ENCODE assay signal across 20 cellular contexts in the genomic region with DNA sequence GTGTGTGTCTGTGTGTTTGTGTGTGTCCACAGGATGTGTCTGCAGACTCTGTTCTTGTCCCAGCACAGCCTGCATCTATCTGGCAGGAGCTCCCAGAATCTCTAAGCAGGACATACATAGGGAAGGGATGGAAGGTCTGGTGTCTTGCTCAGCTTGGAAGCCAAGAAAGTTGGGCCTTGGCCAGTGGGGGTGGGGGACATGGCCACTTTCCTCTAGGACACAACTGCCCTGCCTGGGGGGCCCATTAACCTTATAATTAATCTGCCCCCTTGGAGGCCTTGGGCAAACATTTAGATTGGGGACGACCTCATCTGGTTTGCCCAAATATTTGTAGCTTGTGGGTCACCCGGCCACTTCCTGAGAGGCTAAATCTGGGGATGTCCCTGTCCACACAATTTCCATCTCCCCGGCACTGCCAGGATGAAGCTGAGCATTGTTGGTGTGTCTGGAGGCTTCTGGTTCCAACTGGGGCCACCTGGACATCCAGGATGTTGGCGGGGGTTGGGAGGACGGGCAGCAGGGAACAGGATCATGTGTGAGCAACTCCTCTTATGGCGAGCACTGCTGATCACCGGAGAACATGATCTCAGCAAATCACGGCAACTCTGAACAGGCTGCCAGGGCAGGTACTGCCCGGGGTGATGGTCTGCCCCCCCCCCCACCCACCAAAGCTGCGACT. TPM values are rescaled to one million over a fixed set of nuclear protein-coding genes. Genes with fewer than 3 reads are reported as not detected.
"Had no signal": no experiment of that assay in that cellular context is flagged by ENCODE, and none has a peak within 500 bp of the region (broad histone marks: within the 10 kb centered on the region; RNA-seq: fewer than 3 reads in every experiment).

No MANE protein-coding gene starts in this region.

- H3K4me3 ChIP-seq: body of pancreas, psoas muscle, spleen had no signal

- H3K4me1 Mint-ChIP-seq: activated CD4-positive, alpha-beta T cell treated with anti-CD3 and anti-CD28 coated beads, Interleukin-2, amount 10 ng/mL, durations not matched to agents 24 days and 14 days had no signal

- H3K36me3 ChIP-seq: spleen had no signal

- H3K9me3 Mint-ChIP-seq: activated CD4-positive, alpha-beta T cell treated with anti-CD3 and anti-CD28 coated beads, Interleukin-2, amount 10 ng/mL, durations not matched to agents 24 days and 14 days; activated naive CD8-positive, alpha-beta T cell treated with anti-CD3 and anti-CD28 coated beads for 36 hours; activated T-cell treated with anti-CD3 and anti-CD28 coated beads, Interleukin-2, amount 50 U/mL, for 72 hours; stimulated activated naive CD8-positive, alpha-beta T cell treated with anti-CD3 and anti-CD28 coated beads, Interleukin-15, Interleukin-2, amounts not matched to agents 100 ng/mL and 50 ng/mL, for 24 hours had no signal

- DNase-seq: activated CD4-positive, alpha-beta T cell treated with anti-CD3 and anti-CD28 coated beads, Interleukin-2, amount 10 ng/mL, durations not matched to agents 24 days and 14 days; activated CD4-positive, CD25-positive, alpha-beta regulatory T cell; activated CD8-positive, alpha-beta memory T cell treated with anti-CD3 and anti-CD28 coated beads, Interleukin-2, amount 50 U/mL, for 4 hours; activated CD8-positive, alpha-beta T cell treated with anti-CD3 and anti-CD28 coated beads, Interleukin-2, amount 10 ng/mL, durations not matched to agents 7 days and 5 days; activated gamma-delta T cell; activated naive CD8-positive, alpha-beta T cell treated with anti-CD3 and anti-CD28 coated beads for 36 hours; activated T-cell treated with anti-CD3 and anti-CD28 coated beads, Interleukin-2, amount 50 U/mL, for 72 hours; amygdala; body of pancreas; cortex of kidney; effector CD4-positive, alpha-beta T cell; occipital lobe; psoas muscle; spleen; testis had no signal

- H3K36me3 Mint-ChIP-seq: activated naive CD8-positive, alpha-beta T cell treated with anti-CD3 and anti-CD28 coated beads for 36 hours had no signal

- H3K4me1 ChIP-seq: psoas muscle, testis had no signal

- H3K27ac ChIP-seq: body of pancreas, psoas muscle, spleen, testis had no signal

- H3K9me3 ChIP-seq: body of pancreas, psoas muscle, spleen, testis had no signal

- ATAC-seq: activated CD8-positive, alpha-beta T cell treated with anti-CD3 and anti-CD28 coated beads, Interleukin-2, amount 10 ng/mL, durations not matched to agents 7 days and 5 days; activated T-cell treated with anti-CD3 and anti-CD28 coated beads, Interleukin-2, amount 50 U/mL, for 72 hours; body of pancreas; left lobe of liver; psoas muscle; sciatic nerve had no signal

- H3K27ac Mint-ChIP-seq: activated CD4-positive, alpha-beta T cell treated with anti-CD3 and anti-CD28 coated beads, Interleukin-2, amount 10 ng/mL, durations not matched to agents 24 days and 14 days; activated CD8-positive, alpha-beta T cell treated with anti-CD3 and anti-CD28 coated beads, Interleukin-2, amount 10 ng/mL, durations not matched to agents 7 days and 5 days; activated naive CD8-positive, alpha-beta T cell treated with anti-CD3 and anti-CD28 coated beads for 36 hours; activated T-cell treated with anti-CD3 and anti-CD28 coated beads, Interleukin-2, amount 50 U/mL, for 72 hours; nephron; stimulated activated naive CD8-positive, alpha-beta T cell treated with anti-CD3 and anti-CD28 coated beads, Interleukin-15, Interleukin-2, amounts not matched to agents 100 ng/mL and 50 ng/mL, for 24 hours had no signal

- H3K4me3 Mint-ChIP-seq: activated CD4-positive, alpha-beta T cell treated with anti-CD3 and anti-CD28 coated beads, Interleukin-2, amount 10 ng/mL, durations not matched to agents 24 days and 14 days; activated CD8-positive, alpha-beta T cell treated with anti-CD3 and anti-CD28 coated beads, Interleukin-2, amount 10 ng/mL, durations not matched to agents 7 days and 5 days; activated naive CD8-positive, alpha-beta T cell treated with anti-CD3 and anti-CD28 coated beads for 36 hours; activated T-cell treated with anti-CD3 and anti-CD28 coated beads, Interleukin-2, amount 50 U/mL, for 72 hours; nephron; stimulated activated naive CD8-positive, alpha-beta T cell treated with anti-CD3 and anti-CD28 coated beads, Interleukin-15, Interleukin-2, amounts not matched to agents 100 ng/mL and 50 ng/mL, for 24 hours had no signal

- H3K27me3 ChIP-seq: testis had no signal

RNA-seq across cellular contexts. Expression of gene FOXF1, which starts 17.2 kb away (rescaled TPM):
- total RNA-seq: activated CD4-positive, alpha-beta T cell treated with anti-CD3 and anti-CD28 coated beads, Interleukin-2, amount 10 ng/mL, durations not matched to agents 24 days and 14 days; activated CD8-positive, alpha-beta T cell treated with anti-CD3 and anti-CD28 coated beads, Interleukin-2, amount 10 ng/mL, durations not matched to agents 7 days and 5 days; activated naive CD8-positive, alpha-beta T cell treated with anti-CD3 and anti-CD28 coated beads for 36 hours; activated T-cell treated with anti-CD3 and anti-CD28 coated beads, Interleukin-2, amount 50 U/mL, for 72 hours had no signal
- polyA plus RNA-seq: keratinocyte had no signal
